Comparison of ENCODE assay signal across 14 cellular contexts in the genomic region with DNA sequence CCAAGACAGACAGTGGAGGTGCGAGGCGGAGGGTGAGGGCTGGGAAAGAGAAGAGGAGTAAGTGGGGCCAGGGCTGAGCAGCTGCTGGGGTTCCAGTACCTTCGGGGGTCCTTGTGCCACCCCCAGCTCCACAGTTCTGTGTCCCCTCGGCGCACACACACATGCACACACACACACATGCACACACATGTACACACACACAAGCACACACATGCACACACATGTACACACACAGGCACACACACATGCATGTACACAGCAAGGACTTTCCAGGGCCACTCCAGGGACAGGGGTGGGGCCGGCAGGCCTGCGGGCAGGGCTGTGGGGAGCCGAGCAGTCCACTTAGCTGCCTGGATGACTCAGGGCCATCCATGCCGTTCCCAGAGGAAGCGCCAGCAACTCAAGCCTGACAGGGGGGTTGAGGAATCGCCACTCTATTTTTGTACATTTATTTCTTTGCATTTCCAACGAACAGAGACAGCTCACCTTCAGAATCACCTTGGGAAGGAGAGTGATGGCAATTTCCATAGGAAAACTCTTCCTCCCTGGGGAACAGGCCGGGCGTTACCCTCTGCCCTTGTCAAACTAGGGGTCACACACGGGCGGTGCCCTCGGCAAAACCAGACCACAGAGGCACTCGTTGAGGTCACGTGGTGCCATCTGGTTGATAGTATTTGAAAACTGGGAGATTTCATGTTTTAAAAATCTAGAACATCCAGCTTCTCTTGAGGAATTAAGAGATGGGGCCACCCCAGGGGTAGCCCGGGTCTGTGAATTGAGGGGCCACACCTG.
DNase-seq lines count a peak whose midpoint lies in the region; ATAC-seq and TF ChIP-seq lines count a peak whose summit lies in the region.
"Had no signal": no experiment of that assay in that cellular context is flagged by ENCODE, and none has a peak within 500 bp of the region (broad histone marks: within the 10 kb centered on the region; RNA-seq: fewer than 3 reads in every experiment).

No MANE protein-coding gene starts in this region.

- peak; percentile 7 for DNase-seq in GM04503 (ENCODE audit: low read depth)
- no peak for DNase-seq in Panc1 (ENCODE audit: low read depth, low spot score)
- DNase-seq in fibroblast of gingiva (ENCODE audit: low read depth): peak; percentile 64
- peak; percentile 25 for DNase-seq in renal cortical epithelial cell (ENCODE audit: low read depth)
- no peak for DNase-seq in occipital lobe (lab: John Stamatoyannopoulos, UW)
- DNase-seq in cerebellar cortex (ENCODE audit: low spot score): no peak
- DNase-seq: COR-L47; hippocampal formation; NCI-H1694; NCI-H526 treated with DMSO at 0.1 percent for 48 hours; stimulated activated CD4-positive, alpha-beta T cell treated with anti-CD3 and anti-CD28 coated beads, Interleukin-12 subunit alpha, Interleukin-12 subunit beta, amount 100 ng/mL, for 4 hours had no signal

- POLR2A ChIA-PET in Panc1 (lab: Charles Lee): no interaction called here

- in situ Hi-C loops in Panc1 (cut with HindIII; ENCODE audit: low pct_unique_long_range_greater_than_20kb, low sequenced_read_pairs): no loop called here

- H3K4me1 ChIP-seq in Panc1 (ENCODE audit: control insufficient read depth, insufficient read depth, low read length): no peaks in the 10 kb centered on the region
- H3K4me1 ChIP-seq: breast epithelium had no signal

- BruUV-seq in Panc1 (replicated peaks; lab: Mats Ljungman, UMichigan): no TSS peak

- peaks cover 2% of the 10 kb centered on the region; the same call in 1 of the 2 replicates for H3K27me3 ChIP-seq in Panc1 (ENCODE audit: control insufficient read depth, insufficient read depth, low read length)
- H3K27me3 ChIP-seq: breast epithelium, neutrophil had no signal

- no peak for TF ChIP-seq CTCF in Panc1 (IDR thresholded peaks at IDR 0.05)

- no peaks in the 10 kb centered on the region for H3K36me3 ChIP-seq in Panc1 (ENCODE audit: control insufficient read depth, insufficient read depth, low read length)
- H3K36me3 ChIP-seq: breast epithelium, neutrophil had no signal

- intact Hi-C loops in Panc1 (cut with micrococcal nuclease; ENCODE audit: unreplicated experiment): no loop called here

- peak; percentile 62; the same call in 1 of the 2 replicates for ATAC-seq in Panc1
- ATAC-seq in GM18502 (IDR thresholded peaks at IDR 0.05; ENCODE audit: poor library complexity, unreplicated experiment): no peak

- H3K9me3 ChIP-seq in Panc1 (ENCODE audit: control insufficient read depth, insufficient read depth, low read depth, low read length): no peaks in the 10 kb centered on the region
- H3K9me3 ChIP-seq: breast epithelium, neutrophil had no signal

- CTCF ChIA-PET in Panc1 (lab: Charles Lee): interaction anchor here (0.5 to 0.6 kb wide), 2 partner anchors 21 to 1002 kb away, joined by 3 to 8 read pairs; no protein-coding TSS in a partner anchor

- H3K4me3 ChIP-seq in Panc1 (ENCODE audit: low read depth in 2 of 2, low read length in 2 of 2): no peak overlapping the region
- H3K4me3 ChIP-seq: breast epithelium had no signal

- H3K27ac ChIP-seq in Panc1 (ENCODE audit: low read length): no peak overlapping the region
- H3K27ac ChIP-seq: breast epithelium, neutrophil had no signal

Comparison
In these comparisons a context has a peak if more than half of its experiments do, and no peak if none do; other contexts are left out.
1. DNase-seq: peak in GM04503 (single experiment), fibroblast of gingiva (single experiment) and renal cortical epithelial cell (single experiment); none in Panc1 (single experiment), occipital lobe (single experiment) and cerebellar cortex (single experiment).